1 cellular context compared by ENCODE assay signal in the genomic region with DNA sequence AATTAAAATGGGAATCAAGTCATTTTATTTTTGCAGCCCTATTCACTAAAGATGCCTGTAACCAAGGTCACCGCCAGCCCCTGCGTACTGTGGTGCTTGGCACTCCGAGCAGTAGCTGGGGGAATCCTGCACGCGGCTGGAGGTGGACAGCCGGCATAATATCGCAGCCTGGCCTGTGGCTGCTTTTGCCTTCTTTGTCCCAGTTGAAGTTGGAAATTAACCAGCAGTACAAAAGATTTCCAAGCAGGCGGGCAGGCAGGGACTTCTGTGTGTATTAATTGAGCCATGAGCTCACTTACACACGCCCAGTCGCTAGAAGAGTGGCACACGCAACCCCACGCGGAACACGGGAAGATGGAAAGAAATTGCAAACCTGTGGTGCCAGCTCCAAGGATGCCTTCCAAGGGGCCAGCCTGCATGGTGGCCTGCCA.
TF ChIP-seq lines count a peak whose summit lies in the region.

No MANE protein-coding gene starts in this region.

TF ChIP-seq in HepG2, 621 proteins besides CTCF, POLR2A, EP300 and RAD21 (continued from another document):
- TF ChIP-seq ZKSCAN8 (CRISPR knock-in tag; IDR thresholded peaks at IDR 0.05; ENCODE audit: borderline replicate concordance), result no peak
- TF ChIP-seq ZNF790 (CRISPR knock-in tag; IDR thresholded peaks at IDR 0.05; ENCODE audit: borderline replicate concordance), result no peak
